Comparison of ENCODE assay signal across 23 cellular contexts in the genomic region with DNA sequence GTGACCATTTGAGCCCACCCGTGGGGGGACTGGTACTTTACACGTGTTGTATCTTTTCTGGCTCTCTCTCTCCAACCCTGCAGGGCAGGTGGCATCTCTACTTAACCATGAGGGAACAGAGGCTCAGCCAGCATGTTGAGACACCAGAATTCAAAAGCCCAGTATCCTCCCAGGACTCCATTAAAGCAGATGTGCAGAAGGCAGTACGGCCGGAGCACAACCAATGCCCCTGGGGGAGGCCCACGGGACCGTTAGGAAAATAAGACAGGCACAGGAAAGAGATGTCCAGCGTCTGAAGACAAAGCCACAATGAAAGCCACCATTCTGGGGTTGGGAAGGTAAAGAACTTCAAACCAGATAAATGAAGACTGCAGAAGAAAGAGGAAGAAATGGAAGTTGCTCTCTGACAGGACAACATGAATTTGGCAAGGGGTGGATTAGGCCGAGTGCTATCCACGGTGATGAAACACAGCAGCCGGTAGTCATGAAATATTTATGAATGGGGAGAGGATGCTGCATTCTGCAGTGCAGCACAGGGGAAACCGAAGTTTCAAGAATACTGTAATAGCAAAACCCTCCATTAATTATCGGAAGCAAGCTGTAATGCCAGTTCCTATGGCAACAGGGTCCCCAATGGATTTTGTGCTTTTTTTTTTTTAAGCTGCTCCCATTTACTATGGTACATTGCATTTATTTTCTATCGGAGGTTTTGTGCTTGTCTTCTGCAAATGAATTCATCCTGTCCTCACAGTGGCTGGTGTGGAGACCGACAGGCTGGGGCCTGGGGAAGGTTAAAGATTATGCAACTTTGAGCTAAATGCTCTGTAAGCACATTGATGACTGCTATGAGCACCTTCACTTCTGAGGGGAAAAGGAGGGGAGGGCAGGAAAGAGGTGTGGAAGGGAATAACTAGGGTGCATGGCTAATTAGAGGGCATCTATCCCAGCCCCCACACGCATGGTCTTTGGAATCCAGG.
A peak's percentile ranks its signal among the peaks of the same experiment; 100 is the strongest.
DNase-seq lines count a peak whose midpoint lies in the region; ATAC-seq and TF ChIP-seq lines count a peak whose summit lies in the region.
"Had no signal": no experiment of that assay in that cellular context is flagged by ENCODE, and none has a peak within 500 bp of the region (broad histone marks: within the 10 kb centered on the region; RNA-seq: fewer than 3 reads in every experiment).

No MANE protein-coding gene starts in this region.

- H3K27me3 ChIP-seq in neutrophil (no peaks in the 10 kb centered on the region), H9 (ENCODE audit: insufficient read depth, low read length) (no peaks in the 10 kb centered on the region)
- H3K27me3 ChIP-seq: gastroesophageal sphincter, SJSA1, testis had no signal

- H3K27ac ChIP-seq in neutrophil = peak overlapping the region; percentile 60
- no peak overlapping the region for H3K27ac ChIP-seq in H9 (ENCODE audit: insufficient read length, low read depth, low read length)
- H3K27ac ChIP-seq: gastroesophageal sphincter, SJSA1, testis had no signal

- WGBS in H9 (ENCODE audit: extremely low coverage, insufficient read length, low lambda C conversion rate) = no CpG with 5 or more reads among the region's 15 CpGs

- no peak overlapping the region for H3K4ac ChIP-seq in H9 (ENCODE audit: low read depth, low read length)

- H3K4me1 ChIP-seq in neutrophil (ENCODE audit: control insufficient read depth in 1 of 2, insufficient read depth in 1 of 2, low read depth in 1 of 2, low read length in 1 of 2) = peaks cover 55 to 60% of the 10 kb centered on the region in 2 experiments
- no peaks in the 10 kb centered on the region for H3K4me1 ChIP-seq in H9 (ENCODE audit: insufficient read depth, low read length)
- H3K4me1 ChIP-seq: SJSA1, testis had no signal

- H3K14ac ChIP-seq in H9 (ENCODE audit: insufficient read depth, low read length) = no peak overlapping the region

- no peak overlapping the region for H3K4me2 ChIP-seq in H9 (ENCODE audit: insufficient read depth, insufficient read length, low read length)

- TF ChIP-seq CTCF in neutrophil (IDR thresholded peaks at IDR 0.05) (no peak), H9 (conservative IDR thresholded peaks at IDR 0.05) (no peak)

- H2BK12ac ChIP-seq in H9 (ENCODE audit: insufficient read length, low read depth, low read length) = no peak overlapping the region

- no peak overlapping the region for H3T11ph ChIP-seq in H9 (ENCODE audit: low read length)

- no peak overlapping the region for H3K4me3 Mint-ChIP-seq in H9
- H3K4me3 Mint-ChIP-seq: activated CD8-positive, alpha-beta T cell treated with anti-CD3 and anti-CD28 coated beads for 36 hours; activated naive CD4-positive, alpha-beta T cell treated with anti-CD3 and anti-CD28 coated beads, Interleukin-2, amount 10 ng/mL, durations not matched to agents 7 days and 5 days; CD4-positive, alpha-beta memory T cell; stimulated activated memory B cell treated with anti-CD40 and anti-IgM and Interleukin-4, amounts not matched to agents 10 μg/mL and 1 μg/mL and 100 μg/mL, for 72 hours had no signal

- peaks cover 0 to under 1% (median 0%) of the 10 kb centered on the region in 3 experiments; a peak in 3 of 7 replicates for H3K36me3 Mint-ChIP-seq in H9 (ENCODE audit: insufficient read depth in 1 of 3, low read depth in 3 of 3)
- H3K36me3 Mint-ChIP-seq: CD4-positive, alpha-beta memory T cell had no signal

- H3K9me3 Mint-ChIP-seq in H9 = peaks cover 3 to 6% of the 10 kb centered on the region in 2 experiments; a peak in 4 of 5 replicates
- H3K9me3 Mint-ChIP-seq: activated CD8-positive, alpha-beta T cell treated with anti-CD3 and anti-CD28 coated beads for 36 hours; activated naive CD4-positive, alpha-beta T cell treated with anti-CD3 and anti-CD28 coated beads, Interleukin-2, amount 10 ng/mL, durations not matched to agents 7 days and 5 days; CD4-positive, alpha-beta memory T cell; stimulated activated memory B cell treated with anti-CD40 and anti-IgM and Interleukin-4, amounts not matched to agents 10 μg/mL and 1 μg/mL and 100 μg/mL, for 72 hours had no signal

- no peaks in the 10 kb centered on the region for H3K36me3 ChIP-seq in neutrophil
- H3K36me3 ChIP-seq: gastroesophageal sphincter, SJSA1 had no signal

- peak overlapping the region in 1 of 2 experiments; percentile 10 for H3K4me3 ChIP-seq in neutrophil (ENCODE audit: low read depth in 1 of 2, low read length in 1 of 2)
- H3K4me3 ChIP-seq: gastroesophageal sphincter, SJSA1, testis had no signal

- H4K91ac ChIP-seq in H9 (ENCODE audit: insufficient read length, low read depth, low read length) = no peak overlapping the region

- H3K27me3 Mint-ChIP-seq in H9 (ENCODE audit: low read depth) = peaks cover 6% of the 10 kb centered on the region
- H3K27me3 Mint-ChIP-seq: activated CD8-positive, alpha-beta T cell treated with anti-CD3 and anti-CD28 coated beads for 36 hours; activated naive CD4-positive, alpha-beta T cell treated with anti-CD3 and anti-CD28 coated beads, Interleukin-2, amount 10 ng/mL, durations not matched to agents 7 days and 5 days; CD4-positive, alpha-beta memory T cell; stimulated activated memory B cell treated with anti-CD40 and anti-IgM and Interleukin-4, amounts not matched to agents 10 μg/mL and 1 μg/mL and 100 μg/mL, for 72 hours had no signal

- peak; percentile 30 for DNase-seq in SIG-M5 treated with dmso at 0.1 percent for 504 hours (lab: John Stamatoyannopoulos, UW; ENCODE audit: unreplicated experiment)
- DNase-seq in SIG-M5 (lab: John Stamatoyannopoulos, UW) = no peak
- DNase-seq in MV-4-11 (lab: John Stamatoyannopoulos, UW) = peak; percentile 94
- DNase-seq in astrocyte of the hippocampus (ENCODE audit: low read depth, low spot score) = peak; percentile 11
- no peak for DNase-seq in NCI-H82 (lab: John Stamatoyannopoulos, UW)
- DNase-seq in H9 = no peak
- DNase-seq: activated CD8-positive, alpha-beta T cell treated with anti-CD3 and anti-CD28 coated beads for 36 hours; activated naive CD4-positive, alpha-beta T cell treated with anti-CD3 and anti-CD28 coated beads, Interleukin-2, amount 10 ng/mL, durations not matched to agents 7 days and 5 days; activated T-cell treated with anti-CD3 and anti-CD28 coated beads, Interleukin-2, amount 50 U/mL, for 48 hours; CD4-positive, alpha-beta memory T cell; effector CD4-positive, alpha-beta T cell; GOT3; Karpas-422; kidney glomerular epithelial cell; NCI-H526 treated with DMSO at 0.1 percent for 48 hours; PC-3; stimulated activated CD4-positive, alpha-beta T cell treated with anti-CD3 and anti-CD28 coated beads, Interleukin-1b, Interleukin-23, amount 100 ng/mL, for 48 hours; testis had no signal

- H3K23me2 ChIP-seq in H9 (ENCODE audit: insufficient read length, low read depth, low read length, poor library complexity, severe bottlenecking) = no peaks in the 10 kb centered on the region

- H3K9me3 ChIP-seq in neutrophil = no peaks in the 10 kb centered on the region
- no peaks in the 10 kb centered on the region for H3K9me3 ChIP-seq in H9 (ENCODE audit: control insufficient read depth, low read depth, low read length)
- H3K9me3 ChIP-seq: gastroesophageal sphincter, SJSA1, testis had no signal

- H2BK120ac ChIP-seq in H9 (ENCODE audit: low read depth, low read length, poor library complexity, severe bottlenecking) = no peak overlapping the region

- no peak overlapping the region for H4K5ac ChIP-seq in H9 (ENCODE audit: insufficient read length, low read depth, low read length)

- no peaks in the 10 kb centered on the region for H3K79me2 ChIP-seq in H9 (ENCODE audit: insufficient read depth, low read length)

- no peak overlapping the region for H3K23ac ChIP-seq in H9 (ENCODE audit: insufficient read length, low read depth, low read length)

- ATAC-seq in GM21737 (IDR thresholded peaks at IDR 0.05; ENCODE audit: unreplicated experiment) = no peak
- ATAC-seq: activated CD8-positive, alpha-beta T cell treated with anti-CD3 and anti-CD28 coated beads for 36 hours; gastroesophageal sphincter; PC-3; stimulated activated memory B cell treated with anti-CD40 and anti-IgM and Interleukin-4, amounts not matched to agents 10 μg/mL and 1 μg/mL and 100 μg/mL, for 72 hours had no signal

- H2BK20ac ChIP-seq in H9 (ENCODE audit: low read depth, low read length, poor library complexity, severe bottlenecking) = no peak overlapping the region

- H2AFZ ChIP-seq in H9 (ENCODE audit: low read length) = no peak overlapping the region

- no peak overlapping the region; a peak in 1 of 7 replicates for H3K27ac Mint-ChIP-seq in H9
- H3K27ac Mint-ChIP-seq: activated CD8-positive, alpha-beta T cell treated with anti-CD3 and anti-CD28 coated beads for 36 hours; activated naive CD4-positive, alpha-beta T cell treated with anti-CD3 and anti-CD28 coated beads, Interleukin-2, amount 10 ng/mL, durations not matched to agents 7 days and 5 days; stimulated activated memory B cell treated with anti-CD40 and anti-IgM and Interleukin-4, amounts not matched to agents 10 μg/mL and 1 μg/mL and 100 μg/mL, for 72 hours had no signal

- no peaks in the 10 kb centered on the region for H4K20me1 ChIP-seq in H9 (ENCODE audit: control insufficient read depth, insufficient read depth, insufficient read length)

- H3K56ac ChIP-seq in H9 (ENCODE audit: insufficient read length, low read depth, low read length) = no peak overlapping the region

- no peak overlapping the region for H3K9ac ChIP-seq in H9 (ENCODE audit: extremely low read depth, insufficient read length, low read length)

- peaks cover 4 to 21% of the 10 kb centered on the region in 2 experiments for H3K4me1 Mint-ChIP-seq in H9

- no peaks in the 10 kb centered on the region for H3K79me1 ChIP-seq in H9 (ENCODE audit: insufficient read depth, low read depth, low read length, poor library complexity, severe bottlenecking)

- H2BK5ac ChIP-seq in H9 (ENCODE audit: insufficient read length, low read length) = no peak overlapping the region

- no peak overlapping the region for H4K8ac ChIP-seq in H9 (replicated peaks; ENCODE audit: insufficient read length, low read depth, low read length)

- H2AK5ac ChIP-seq in H9 (ENCODE audit: insufficient read length, low read length) = no peak overlapping the region

- H2BK15ac ChIP-seq in H9 (ENCODE audit: low read depth, low read length) = no peak overlapping the region

- H3K18ac ChIP-seq in H9 (ENCODE audit: insufficient read length, low read depth, low read length) = no peak overlapping the region

Comparison
In these comparisons a context has a peak if more than half of its experiments do, and no peak if none do; other contexts are left out.
1. DNase-seq: peak in SIG-M5 treated with dmso at 0.1 percent for 504 hours (single experiment), MV-4-11 (single experiment) and astrocyte of the hippocampus (single experiment); none in SIG-M5 (single experiment), NCI-H82 (single experiment) and H9 (single experiment).